ENCODE assay signal across 8 cellular contexts in genomic region chr12:120228291-120229070, GRCh38. TPM values are rescaled to one million over a fixed set of nuclear protein-coding genes. Genes with fewer than 3 reads are reported as not detected.
DNase-seq lines count a peak whose midpoint lies in the region; ATAC-seq and TF ChIP-seq lines count a peak whose summit lies in the region.

No MANE protein-coding gene starts in this region.

- peaks cover 19 to 74% (median 66%) of the 10 kb centered on the region in 4 donors for H3K4me1 ChIP-seq in liver (ENCODE audit: control insufficient read depth in 4 of 4, insufficient read depth in 4 of 4, low read length in 3 of 4)

- peak; percentile 53 for ATAC-seq in GM18868 (IDR thresholded peaks at IDR 0.05; ENCODE audit: unreplicated experiment)
- peak; percentile 66 for ATAC-seq in HG03460 (IDR thresholded peaks at IDR 0.05; ENCODE audit: unreplicated experiment)

- H3K9ac ChIP-seq in liver (ENCODE audit: low read depth in 1 of 2, low read length in 2 of 2), result peak overlapping the region in 1 of 2 donors; percentile 80

- 14% methylated on average over 23 of the region's 23 CpGs for WGBS in liver

- H3K27ac ChIP-seq in liver (ENCODE audit: low read depth in 1 of 2, low read length in 2 of 2), result peak overlapping the region; percentile 79 to 92

- H3K9me3 ChIP-seq in liver (ENCODE audit: control insufficient read depth in 4 of 4, low read length in 3 of 4), result no peaks in the 10 kb centered on the region

- DNase-seq in A172 (ENCODE audit: low spot score) (peak; percentile 78), NCI-H69 (lab: John Stamatoyannopoulos, UW) (peak; percentile 92), dermis microvascular lymphatic vessel endothelial cell (ENCODE audit: low read depth in 2 of 2) (peak; percentile 54 to 79)
- peak; percentile 93 to 95 for DNase-seq in activated CD4-positive, alpha-beta T cell treated with anti-CD3 and anti-CD28 coated beads, Interleukin-2, amount 50 U/mL, for 48 hours
- peak; percentile 92 for DNase-seq in stimulated activated CD4-positive, alpha-beta T cell treated with anti-CD3 and anti-CD28 coated beads, Interleukin-4, amount 100 ng/mL, for 24 hours

- H3K36me3 ChIP-seq in liver (ENCODE audit: control insufficient read depth in 4 of 4, insufficient read depth in 3 of 4, low read depth in 1 of 4, low read length in 3 of 4), result peaks cover 0 to 5% (median 0%) of the 10 kb centered on the region in 4 donors

- H3K27me3 ChIP-seq in liver (ENCODE audit: control insufficient read depth in 4 of 4, insufficient read depth in 4 of 4, low read length in 3 of 4), result no peaks in the 10 kb centered on the region

- peak; percentile 99 for TF ChIP-seq RAD21 in liver (IDR thresholded peaks at IDR 0.05)

- H3K4me3 ChIP-seq in liver (ENCODE audit: low read depth in 1 of 3, low read length in 3 of 3), result peak overlapping the region in 2 of 3 donors; percentile 8 to 36

- peak; percentile 98 for TF ChIP-seq CTCF in liver (IDR thresholded peaks at IDR 0.05; ENCODE audit: low read depth, low read length, missing input control)

TF ChIP-seq in liver, 16 proteins besides CTCF, POLR2A, EP300 and RAD21:
- TF ChIP-seq NR2F2 (IDR thresholded peaks at IDR 0.05) (peak; percentile 79), YY1 (IDR thresholded peaks at IDR 0.05) (peak; percentile 43), ZBTB33 (IDR thresholded peaks at IDR 0.05) (no peak), FOXA1 (IDR thresholded peaks at IDR 0.05) (peak; percentile 19), REST (IDR thresholded peaks at IDR 0.05) (peak; percentile 66), GABPA (IDR thresholded peaks at IDR 0.05 in 1 of 2, conservative IDR thresholded peaks at IDR 0.05 in 1 of 2) (peak in 1 of 2 donors; percentile 69), JUND (IDR thresholded peaks at IDR 0.05) (peak; percentile 25 to 73), RXRA (IDR thresholded peaks at IDR 0.05) (peak; percentile 83 to 88), HNF4A (conservative IDR thresholded peaks at IDR 0.05) (peak; percentile 98 to 99), FOXA2 (IDR thresholded peaks at IDR 0.05) (peak; percentile 28), TAF1 (conservative IDR thresholded peaks at IDR 0.05) (no peak), MAX (IDR thresholded peaks at IDR 0.05) (peak; percentile 82), SP1 (IDR thresholded peaks at IDR 0.05) (peak; percentile 93), EGR1 (IDR thresholded peaks at IDR 0.05; ENCODE audit: low read depth in 2 of 2) (peak; percentile 21 to 39), HNF4G (IDR thresholded peaks at IDR 0.05) (peak; percentile 98), ATF3 (IDR thresholded peaks at IDR 0.05) (no peak)
TF ChIP-seq in liver: peak in this region for 13.

RNA-seq across cellular contexts. Expression of gene RPLP0, which starts 27.6 kb away (rescaled TPM):
- total RNA-seq in A172 (2014; rRNA removed; shearing (Covaris generic)), result 2,135 and 2,569 TPM in 2 replicates
- 2,789 and 3,613 TPM in 2 replicates for total RNA-seq in dermis microvascular lymphatic vessel endothelial cell
- 1,000 to 10,000 TPM; 1,321 to 1,770 TPM for total RNA-seq in liver
- 1,000 to 10,000 TPM in 1 of 2 donors, 100 to 1,000 TPM in 1; 472 to 1,306 TPM for polyA plus RNA-seq in liver

RNA-seq across cellular contexts. Expression of gene GCN1, which starts 34.0 kb away (rescaled TPM):
- 41.5 and 43.4 TPM in 2 replicates for total RNA-seq in A172 (2014; rRNA removed; shearing (Covaris generic))
- 68.0 and 83.6 TPM in 2 replicates for total RNA-seq in dermis microvascular lymphatic vessel endothelial cell
- total RNA-seq in liver, result 10 to 100 TPM; 38.0 to 78.6 TPM
- polyA plus RNA-seq in liver, result 10 to 100 TPM in 1 of 2 donors, 1 to 10 TPM in 1; 7.3 to 13.7 TPM

RNA-seq across cellular contexts. Expression of gene PXN, which starts 37.0 kb away (rescaled TPM):
- 136 and 156 TPM in 2 replicates for total RNA-seq in A172 (2014; rRNA removed; shearing (Covaris generic))
- total RNA-seq in dermis microvascular lymphatic vessel endothelial cell (49.3 and 73.2 TPM in 2 replicates), liver (10 to 100 TPM in 1 of 2 donors, 1 to 10 TPM in 1; 6.0 to 13.1 TPM)
- polyA plus RNA-seq in liver, result 10 to 100 TPM; 12.0 to 12.6 TPM

Comparison
In these comparisons a context has a peak if more than half of its experiments do, and no peak if none do; other contexts are left out.
1. Peak in every context shown above with its lines: DNase-seq, ATAC-seq, H3K4me3 ChIP-seq and H3K27ac ChIP-seq.